Comparison of ENCODE assay signal across 7 cellular contexts in genomic region chr2:63347361-63347760, GRCh38.
"Had no signal": no experiment of that assay in that cellular context is flagged by ENCODE, and none has a peak within 500 bp of the region (broad histone marks: within the 10 kb centered on the region; RNA-seq: fewer than 3 reads in every experiment).

No MANE protein-coding gene starts in this region.

- DNase-seq: GM23248, GOT3, H7, IMR-90, KG1 had no signal

- H3K4me3 ChIP-seq: GM23248, HAP-1, K562 had no signal

- H3K27ac ChIP-seq: GM23248 had no signal

- H3K36me3 ChIP-seq: HAP-1 had no signal

- H3K9ac ChIP-seq: GM23248 had no signal

- H3K4me1 ChIP-seq: HAP-1 had no signal
